In the genomic region with DNA sequence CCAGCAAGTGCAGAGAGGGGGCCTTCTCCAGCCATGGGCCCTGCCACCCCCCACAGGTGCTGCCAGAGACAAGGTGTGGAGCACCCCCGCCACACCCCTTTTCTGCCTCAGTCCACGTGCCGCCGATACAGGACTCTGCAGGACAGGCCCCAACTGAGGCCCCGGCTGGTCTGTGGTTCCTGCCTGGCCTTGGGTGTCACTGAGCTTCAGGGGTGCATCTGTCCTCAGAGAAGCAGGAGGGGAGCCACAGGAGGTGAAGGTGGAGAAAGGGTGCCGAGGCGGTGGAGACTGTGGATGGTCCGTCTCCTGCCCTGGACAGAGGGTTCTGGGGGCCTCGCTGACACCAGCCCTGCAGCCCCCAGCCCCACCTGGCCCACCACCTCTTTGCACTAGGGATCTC, we compare ENCODE assay signal across 13 cellular contexts.
"Had no signal": no experiment of that assay in that cellular context is flagged by ENCODE, and none has a peak within 500 bp of the region (broad histone marks: within the 10 kb centered on the region; RNA-seq: fewer than 3 reads in every experiment).

No MANE protein-coding gene starts in this region.

- H3K9me3 ChIP-seq: MG63 had no signal

- H3K4me3 ChIP-seq: MG63 had no signal

- H3K27ac ChIP-seq: RWPE1 had no signal

- H3K27me3 ChIP-seq: MG63 had no signal

- H3K36me3 ChIP-seq: MG63 had no signal

- DNase-seq: IMR-90; Karpas-422; KG1; MG63; NCI-H146; NCI-H1930; NCI-H2081 treated with DMSO at 0.1 percent for 48 hours; NCI-H226; NCI-H510A; NCI-H774; NK-92 treated with Interleukin-12 subunit alpha and Interleukin-12 subunit beta, amount 100 ng/mL, for 24 hours; PC-3 had no signal
